8 cellular contexts compared by ENCODE assay signal in the genomic region with DNA sequence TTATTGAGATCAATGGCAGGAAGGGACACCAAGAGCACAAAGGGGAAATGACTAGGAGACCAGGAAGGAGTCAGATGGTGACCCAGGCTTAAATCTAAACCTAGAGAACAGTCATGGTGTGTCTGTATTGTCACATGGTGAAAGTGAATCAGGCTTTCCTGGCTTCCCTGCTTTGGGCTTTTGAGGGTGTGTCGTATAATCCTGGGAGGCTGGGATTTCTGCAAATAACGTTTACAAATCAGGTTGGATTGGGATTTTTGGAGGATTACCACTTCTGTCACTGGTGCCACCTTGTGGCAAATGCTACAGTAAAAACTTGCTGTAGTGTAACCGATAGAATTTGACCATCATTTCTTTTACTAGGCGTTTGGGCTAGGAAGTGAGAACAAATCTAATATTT.
DNase-seq lines count a peak whose midpoint lies in the region; ATAC-seq and TF ChIP-seq lines count a peak whose summit lies in the region.
"Had no signal": no experiment of that assay in that cellular context is flagged by ENCODE, and none has a peak within 500 bp of the region (broad histone marks: within the 10 kb centered on the region; RNA-seq: fewer than 3 reads in every experiment).

No MANE protein-coding gene starts in this region.

- H3K27ac Mint-ChIP-seq in GM23338 = no peak overlapping the region
- H3K27ac Mint-ChIP-seq in progenitor cell of endocrine pancreas = no peak overlapping the region
- H3K27ac Mint-ChIP-seq: activated CD8-positive, alpha-beta T cell treated with anti-CD3 and anti-CD28 coated beads, Interleukin-2, amount 10 ng/mL, durations not matched to agents 7 days and 5 days had no signal

- H3K9me3 ChIP-seq in uterus = no peaks in the 10 kb centered on the region

- H2AFZ ChIP-seq in GM23338 = no peak overlapping the region

- DNase-seq in GM23338 (ENCODE audit: low spot score) (peak; percentile 55), OCI-M1 (lab: John Stamatoyannopoulos, UW) (peak; percentile 16), fibroblast of pulmonary artery (ENCODE audit: low read depth) (peak; percentile 72), progenitor cell of endocrine pancreas (ENCODE audit: low spot score, unreplicated experiment) (no peak), uterus (no peak), KBM-7 (no peak)
- DNase-seq: activated CD8-positive, alpha-beta T cell treated with anti-CD3 and anti-CD28 coated beads, Interleukin-2, amount 10 ng/mL, durations not matched to agents 7 days and 5 days had no signal

- in situ Hi-C loops in KBM-7 (cut with MboI; ENCODE audit: low pct_unique_long_range_greater_than_20kb, low sequenced_read_pairs) = no loop called here

- no peaks in the 10 kb centered on the region for H3K79me2 ChIP-seq in GM23338 (replicated peaks; ENCODE audit: insufficient read depth)

- H3K4me2 ChIP-seq in GM23338 = no peak overlapping the region

- H3K27ac ChIP-seq in GM23338 (ENCODE audit: low read depth) (no peak overlapping the region), uterus (peak overlapping the region in 1 of 2 donors; percentile 25)

- H3K4me3 Mint-ChIP-seq in GM23338 (no peak overlapping the region), progenitor cell of endocrine pancreas (ENCODE audit: low read depth) (no peak overlapping the region)
- H3K4me3 Mint-ChIP-seq: activated CD8-positive, alpha-beta T cell treated with anti-CD3 and anti-CD28 coated beads, Interleukin-2, amount 10 ng/mL, durations not matched to agents 7 days and 5 days had no signal

- no peak for TF ChIP-seq POLR2A in uterus (IDR thresholded peaks at IDR 0.05)

- ATAC-seq in GM23338 (peak; percentile 61), GM18858 (IDR thresholded peaks at IDR 0.05; ENCODE audit: unreplicated experiment) (no peak)
- ATAC-seq: activated CD8-positive, alpha-beta T cell treated with anti-CD3 and anti-CD28 coated beads, Interleukin-2, amount 10 ng/mL, durations not matched to agents 7 days and 5 days had no signal

- TF ChIP-seq CTCF in GM23338 (conservative IDR thresholded peaks at IDR 0.05; ENCODE audit: low read depth in 2 of 2) (peak; percentile 61 to 68), fibroblast of pulmonary artery (IDR thresholded peaks at IDR 0.05; ENCODE audit: low read length, missing control alignments) (peak; percentile 57), progenitor cell of endocrine pancreas (IDR thresholded peaks at IDR 0.05; ENCODE audit: unreplicated experiment) (peak; percentile 42), uterus (IDR thresholded peaks at IDR 0.05) (no peak)

- H3K9me2 ChIP-seq in GM23338 (ENCODE audit: insufficient read depth) = no peaks in the 10 kb centered on the region

- intact Hi-C loops in uterus (cut with DNase I; ENCODE audit: low total_unique reads) = no loop called here

- no peaks in the 10 kb centered on the region for H4K20me1 ChIP-seq in GM23338 (replicated peaks; ENCODE audit: insufficient read depth)

- H3K4me1 ChIP-seq in GM23338 (ENCODE audit: insufficient read depth) (no peaks in the 10 kb centered on the region), uterus (no peaks in the 10 kb centered on the region)

- no peaks in the 10 kb centered on the region for H3K9me3 Mint-ChIP-seq in GM23338
- no peaks in the 10 kb centered on the region for H3K9me3 Mint-ChIP-seq in progenitor cell of endocrine pancreas (ENCODE audit: low read depth)

- H3K27me3 Mint-ChIP-seq in GM23338 (ENCODE audit: insufficient read depth, low read depth, poor library complexity) (no peaks in the 10 kb centered on the region), progenitor cell of endocrine pancreas (no peaks in the 10 kb centered on the region)

- H3K4me3 ChIP-seq in GM23338 (no peak overlapping the region), fibroblast of pulmonary artery (replicated peaks; ENCODE audit: low read depth, low read length) (no peak overlapping the region), uterus (no peak overlapping the region)

- no peaks in the 10 kb centered on the region for H3K27me3 ChIP-seq in GM23338 (ENCODE audit: insufficient read depth)
- H3K27me3 ChIP-seq in uterus = no peaks in the 10 kb centered on the region

- H3K36me3 Mint-ChIP-seq in GM23338 (ENCODE audit: low read depth) = no peaks in the 10 kb centered on the region
- H3K36me3 Mint-ChIP-seq in progenitor cell of endocrine pancreas (ENCODE audit: insufficient read depth) = peaks cover 4% of the 10 kb centered on the region

- H3K4me1 Mint-ChIP-seq in GM23338 = no peaks in the 10 kb centered on the region
- no peaks in the 10 kb centered on the region for H3K4me1 Mint-ChIP-seq in progenitor cell of endocrine pancreas (ENCODE audit: low read depth)

- no peaks in the 10 kb centered on the region; the same call in 1 of the 2 replicates for H3K36me3 ChIP-seq in GM23338 (ENCODE audit: insufficient read depth)
- no peaks in the 10 kb centered on the region for H3K36me3 ChIP-seq in uterus

- no peaks in the 10 kb centered on the region for H3F3A ChIP-seq in GM23338 (replicated peaks; ENCODE audit: low read depth)

TF ChIP-seq in GM23338, 12 proteins besides CTCF, POLR2A, EP300 and RAD21 (continues in another document):
- TF ChIP-seq POLR2AphosphoS5 (IDR thresholded peaks at IDR 0.05; ENCODE audit: low read depth) = no peak
- TF ChIP-seq ZNF331 (CRISPR knock-in tag; IDR thresholded peaks at IDR 0.05; ENCODE audit: low read depth) = no peak
- no peak for TF ChIP-seq ZNF114 (CRISPR knock-in tag; IDR thresholded peaks at IDR 0.05)
- no peak for TF ChIP-seq EZH2phosphoT487 (IDR thresholded peaks at IDR 0.05; ENCODE audit: unreplicated experiment)
- TF ChIP-seq, protein P1, sequence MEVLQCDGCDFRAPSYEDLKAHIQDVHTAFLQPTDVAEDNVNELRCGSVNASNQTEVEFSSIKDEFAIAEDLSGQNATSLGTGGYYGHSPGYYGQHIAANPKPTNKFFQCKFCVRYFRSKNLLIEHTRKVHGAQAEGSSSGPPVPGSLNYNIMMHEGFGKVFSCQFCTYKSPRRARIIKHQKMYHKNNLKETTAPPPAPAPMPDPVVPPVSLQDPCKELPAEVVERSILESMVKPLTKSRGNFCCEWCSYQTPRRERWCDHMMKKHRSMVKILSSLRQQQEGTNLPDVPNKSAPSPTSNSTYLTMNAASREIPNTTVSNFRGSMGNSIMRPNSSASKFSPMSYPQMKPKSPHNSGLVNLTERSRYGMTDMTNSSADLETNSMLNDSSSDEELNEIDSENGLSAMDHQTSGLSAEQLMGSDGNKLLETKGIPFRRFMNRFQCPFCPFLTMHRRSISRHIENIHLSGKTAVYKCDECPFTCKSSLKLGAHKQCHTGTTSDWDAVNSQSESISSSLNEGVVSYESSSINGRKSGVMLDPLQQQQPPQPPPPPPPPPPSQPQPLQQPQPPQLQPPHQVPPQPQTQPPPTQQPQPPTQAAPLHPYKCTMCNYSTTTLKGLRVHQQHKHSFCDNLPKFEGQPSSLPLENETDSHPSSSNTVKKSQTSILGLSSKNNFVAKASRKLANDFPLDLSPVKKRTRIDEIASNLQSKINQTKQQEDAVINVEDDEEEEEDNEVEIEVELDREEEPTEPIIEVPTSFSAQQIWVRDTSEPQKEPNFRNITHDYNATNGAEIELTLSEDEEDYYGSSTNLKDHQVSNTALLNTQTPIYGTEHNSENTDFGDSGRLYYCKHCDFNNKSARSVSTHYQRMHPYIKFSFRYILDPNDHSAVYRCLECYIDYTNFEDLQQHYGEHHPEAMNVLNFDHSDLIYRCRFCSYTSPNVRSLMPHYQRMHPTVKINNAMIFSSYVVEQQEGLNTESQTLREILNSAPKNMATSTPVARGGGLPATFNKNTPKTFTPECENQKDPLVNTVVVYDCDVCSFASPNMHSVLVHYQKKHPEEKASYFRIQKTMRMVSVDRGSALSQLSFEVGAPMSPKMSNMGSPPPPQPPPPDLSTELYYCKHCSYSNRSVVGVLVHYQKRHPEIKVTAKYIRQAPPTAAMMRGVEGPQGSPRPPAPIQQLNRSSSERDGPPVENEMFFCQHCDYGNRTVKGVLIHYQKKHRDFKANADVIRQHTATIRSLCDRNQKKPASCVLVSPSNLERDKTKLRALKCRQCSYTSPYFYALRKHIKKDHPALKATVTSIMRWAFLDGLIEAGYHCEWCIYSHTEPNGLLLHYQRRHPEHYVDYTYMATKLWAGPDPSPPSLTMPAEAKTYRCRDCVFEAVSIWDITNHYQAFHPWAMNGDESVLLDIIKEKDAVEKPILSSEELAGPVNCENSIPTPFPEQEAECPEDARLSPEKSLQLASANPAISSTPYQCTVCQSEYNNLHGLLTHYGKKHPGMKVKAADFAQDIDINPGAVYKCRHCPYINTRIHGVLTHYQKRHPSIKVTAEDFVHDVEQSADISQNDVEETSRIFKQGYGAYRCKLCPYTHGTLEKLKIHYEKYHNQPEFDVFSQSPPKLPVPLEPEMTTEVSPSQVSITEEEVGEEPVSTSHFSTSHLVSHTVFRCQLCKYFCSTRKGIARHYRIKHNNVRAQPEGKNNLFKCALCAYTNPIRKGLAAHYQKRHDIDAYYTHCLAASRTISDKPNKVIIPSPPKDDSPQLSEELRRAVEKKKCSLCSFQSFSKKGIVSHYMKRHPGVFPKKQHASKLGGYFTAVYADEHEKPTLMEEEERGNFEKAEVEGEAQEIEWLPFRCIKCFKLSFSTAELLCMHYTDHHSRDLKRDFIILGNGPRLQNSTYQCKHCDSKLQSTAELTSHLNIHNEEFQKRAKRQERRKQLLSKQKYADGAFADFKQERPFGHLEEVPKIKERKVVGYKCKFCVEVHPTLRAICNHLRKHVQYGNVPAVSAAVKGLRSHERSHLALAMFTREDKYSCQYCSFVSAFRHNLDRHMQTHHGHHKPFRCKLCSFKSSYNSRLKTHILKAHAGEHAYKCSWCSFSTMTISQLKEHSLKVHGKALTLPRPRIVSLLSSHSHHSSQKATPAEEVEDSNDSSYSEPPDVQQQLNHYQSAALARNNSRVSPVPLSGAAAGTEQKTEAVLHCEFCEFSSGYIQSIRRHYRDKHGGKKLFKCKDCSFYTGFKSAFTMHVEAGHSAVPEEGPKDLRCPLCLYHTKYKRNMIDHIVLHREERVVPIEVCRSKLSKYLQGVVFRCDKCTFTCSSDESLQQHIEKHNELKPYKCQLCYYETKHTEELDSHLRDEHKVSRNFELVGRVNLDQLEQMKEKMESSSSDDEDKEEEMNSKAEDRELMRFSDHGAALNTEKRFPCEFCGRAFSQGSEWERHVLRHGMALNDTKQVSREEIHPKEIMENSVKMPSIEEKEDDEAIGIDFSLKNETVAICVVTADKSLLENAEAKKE (CRISPR knock-in tag; IDR thresholded peaks at IDR 0.05) = no peak

Comparison
In these comparisons a context has a peak if more than half of its experiments do, and no peak if none do; other contexts are left out.
1. DNase-seq: peak in GM23338 (single experiment), OCI-M1 (single experiment) and fibroblast of pulmonary artery (single experiment); none in progenitor cell of endocrine pancreas (single experiment), uterus (0 of 2) and KBM-7 (single experiment).
2. CTCF ChIP-seq: peak in GM23338 (2 of 2), fibroblast of pulmonary artery (single experiment) and progenitor cell of endocrine pancreas (single experiment); none in uterus (0 of 4).